In the genomic region with DNA sequence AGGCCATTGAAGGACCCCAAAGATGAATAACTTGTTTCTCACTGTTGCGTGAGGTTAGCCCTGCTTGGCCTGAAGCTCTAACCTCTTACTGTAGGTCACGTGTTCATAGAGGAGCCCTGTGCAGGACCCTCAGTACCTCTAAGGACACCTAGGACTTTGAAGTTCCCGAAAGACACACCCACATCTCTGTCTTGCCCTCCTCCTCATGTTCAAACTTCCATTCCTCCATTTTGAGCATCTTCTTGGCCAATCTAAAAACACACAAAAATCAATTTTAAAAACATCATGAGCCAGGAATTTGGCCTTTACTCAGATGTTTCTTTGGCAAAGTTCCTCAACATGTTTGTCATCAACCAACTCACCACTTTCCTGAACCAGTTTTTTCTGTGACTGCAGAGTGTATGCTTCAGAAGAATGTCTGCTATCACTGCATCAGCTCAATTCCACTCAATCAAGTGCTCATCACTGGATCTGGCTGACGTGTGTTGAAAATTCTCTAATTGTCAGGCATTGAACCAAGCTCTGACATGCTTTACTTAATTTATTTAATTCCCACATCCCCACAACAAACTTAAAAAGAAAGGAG, we compare ENCODE assay signal across 17 cellular contexts.
DNase-seq lines count a peak whose midpoint lies in the region.
"Had no signal": no experiment of that assay in that cellular context is flagged by ENCODE, and none has a peak within 500 bp of the region (broad histone marks: within the 10 kb centered on the region; RNA-seq: fewer than 3 reads in every experiment).

No MANE protein-coding gene starts in this region.

- H2AK5ac ChIP-seq in trophoblast cell (ENCODE audit: low read length), result no peak overlapping the region

- H3K4me3 ChIP-seq in trophoblast cell (ENCODE audit: low read depth, low read length), result no peak overlapping the region
- H3K4me3 ChIP-seq: colonic mucosa, lung, pancreas, PC-9 had no signal

- no peak overlapping the region for H3K9ac ChIP-seq in trophoblast cell (ENCODE audit: low read length)

- no CpG with 5 or more reads among the region's 4 CpGs for WGBS in trophoblast cell (ENCODE audit: extremely low coverage, insufficient coverage, insufficient read length)

- H4K91ac ChIP-seq in trophoblast cell (ENCODE audit: low read depth, low read length), result no peak overlapping the region

- H3K18ac ChIP-seq in trophoblast cell (ENCODE audit: low read length), result no peak overlapping the region

- no peak overlapping the region for H4K8ac ChIP-seq in trophoblast cell (ENCODE audit: low read depth, low read length)

- H4K12ac ChIP-seq in trophoblast cell (ENCODE audit: low read depth, low read length), result no peak overlapping the region

- H3K27me3 ChIP-seq in trophoblast cell (ENCODE audit: insufficient read depth, low read length), result no peaks in the 10 kb centered on the region
- H3K27me3 ChIP-seq: colonic mucosa, pancreas had no signal

- no peaks in the 10 kb centered on the region for H3K36me3 ChIP-seq in trophoblast cell (ENCODE audit: control insufficient read depth in 1 of 2, insufficient read depth in 2 of 2, low read length in 2 of 2)
- H3K36me3 ChIP-seq: colonic mucosa, pancreas had no signal

- H3K79me1 ChIP-seq in trophoblast cell (ENCODE audit: low read length), result peaks cover 2% of the 10 kb centered on the region

- peak; percentile 95 for DNase-seq in EH (ENCODE audit: low read depth)
- peak; percentile 66 for DNase-seq in RPMI7951 (ENCODE audit: low read depth)
- peak; percentile 78 for DNase-seq in fibroblast of gingiva (ENCODE audit: low read depth)
- peak; percentile 54 to 83 for DNase-seq in trophoblast cell
- DNase-seq in DMS 273 (lab: John Stamatoyannopoulos, UW; ENCODE audit: unreplicated experiment), result no peak
- DNase-seq in cerebellar nuclear complex (lab: John Stamatoyannopoulos, UW), result no peak
- no peak for DNase-seq in cardiac septum (ENCODE audit: low spot score)
- no peak for DNase-seq in KG1 (lab: John Stamatoyannopoulos, UW)
- DNase-seq: activated CD4-positive, alpha-beta memory T cell treated with anti-CD3 and anti-CD28 coated beads, Interleukin-2, amount 10 ng/mL, durations not matched to agents 7 days and 5 days; activated gamma-delta T cell treated with Interleukin-2 at 50 U/mL for 16 hours; colonic mucosa; NCI-H2227 treated with DMSO at 0.1 percent for 48 hours; pancreas; stimulated activated naive B cell treated with anti-CD40 and anti-IgM and Interleukin-4, amounts not matched to agents 10 μg/mL and 1 μg/mL and 100 μg/mL, for 72 hours; T-helper 2 cell had no signal

- no peak overlapping the region for H2BK12ac ChIP-seq in trophoblast cell (ENCODE audit: low read length)

- intact Hi-C loops in cardiac septum (cut with DNase I), result no loop called here

- H2BK120ac ChIP-seq in trophoblast cell (ENCODE audit: insufficient read depth, low read length, poor library complexity), result no peak overlapping the region

- no peaks in the 10 kb centered on the region for H3K9me3 ChIP-seq in trophoblast cell (ENCODE audit: insufficient read depth, low read depth, low read length)
- H3K9me3 ChIP-seq: colonic mucosa, pancreas had no signal

- peaks cover 0 to 4% of the 10 kb centered on the region in 2 experiments for H3K4me1 ChIP-seq in trophoblast cell (ENCODE audit: control insufficient read depth in 1 of 2, insufficient read depth in 2 of 2, low read length in 2 of 2)
- H3K4me1 ChIP-seq: colonic mucosa, pancreas had no signal

- no peak overlapping the region for H3K4ac ChIP-seq in trophoblast cell (ENCODE audit: low read depth, low read length)

- no peak overlapping the region for H3K14ac ChIP-seq in trophoblast cell (ENCODE audit: low read length)

- no peaks in the 10 kb centered on the region for H3K79me2 ChIP-seq in trophoblast cell (ENCODE audit: control insufficient read depth, insufficient read depth, low read length, poor library complexity)

- no peak overlapping the region for H3K23ac ChIP-seq in trophoblast cell (ENCODE audit: low read length)

- no peak overlapping the region for H2AFZ ChIP-seq in trophoblast cell (ENCODE audit: insufficient read depth, low read length, poor library complexity)
- H2AFZ ChIP-seq: PC-9 had no signal

- no peak overlapping the region for H3K4me2 ChIP-seq in trophoblast cell (ENCODE audit: low read length)
- H3K4me2 ChIP-seq: PC-9 had no signal

- H3K27ac ChIP-seq in trophoblast cell (ENCODE audit: low read depth, low read length), result no peak overlapping the region
- H3K27ac ChIP-seq: colonic mucosa, pancreas, PC-9 had no signal

- H2BK5ac ChIP-seq in trophoblast cell (ENCODE audit: low read depth, low read length, poor library complexity), result no peak overlapping the region

Comparison
In these comparisons a context has a peak if more than half of its experiments do, and no peak if none do; other contexts are left out.
1. DNase-seq: peak in EH (single experiment), RPMI7951 (single experiment), fibroblast of gingiva (single experiment) and trophoblast cell (2 of 2); none in DMS 273 (single experiment), cerebellar nuclear complex (0 of 2), cardiac septum (single experiment) and KG1 (single experiment).